ENCODE assay signal across 8 cellular contexts in genomic region chr17:35088647-35088910, GRCh38. TPM values are rescaled to one million over a fixed set of nuclear protein-coding genes. Genes with fewer than 3 reads are reported as not detected.
DNase-seq lines count a peak whose midpoint lies in the region; ATAC-seq lines count a peak whose summit lies in the region.

No MANE protein-coding gene starts in this region.

- DNase-seq in NCI-H345 treated with DMSO at 0.1 percent for 48 hours (lab: John Stamatoyannopoulos, UW; ENCODE audit: unreplicated experiment) (peak; percentile 35), NCI-H345 (lab: John Stamatoyannopoulos, UW) (no peak), NCI-H748 treated with DMSO at 0.1 percent for 48 hours (lab: John Stamatoyannopoulos, UW) (peak; percentile 66), ACHN (no peak)
- no peak for DNase-seq in natural killer cell treated with Interleukin-12 subunit alpha and Interleukin-12 subunit beta and Interleukin-15 and Interleukin-18, amount 100 ng/mL, for 72 hours (ENCODE audit: low spot score)
- no peak for DNase-seq in NK-92 treated with Interleukin-12 subunit alpha and Interleukin-12 subunit beta, amount 100 ng/mL, for 24 hours (lab: John Stamatoyannopoulos, UW)

- no peak for ATAC-seq in natural killer cell treated with Interleukin-12 subunit alpha and Interleukin-12 subunit beta and Interleukin-15 and Interleukin-18, amount 100 ng/mL, for 72 hours
- ATAC-seq in HG03460 (IDR thresholded peaks at IDR 0.05; ENCODE audit: unreplicated experiment), result no peak

- no peaks in the 10 kb centered on the region for H3K36me3 ChIP-seq in ectodermal cell (ENCODE audit: control insufficient read depth, insufficient read depth, low read length)

- H3K9me3 ChIP-seq in ectodermal cell (ENCODE audit: control insufficient read depth, low read length), result no peaks in the 10 kb centered on the region

- H3K4me1 ChIP-seq in ectodermal cell (ENCODE audit: control insufficient read depth, insufficient read depth, low read length), result peaks cover 5% of the 10 kb centered on the region

- H3K27me3 ChIP-seq in ectodermal cell (ENCODE audit: control insufficient read depth, insufficient read depth, low read length, poor library complexity, severe bottlenecking), result peaks cover 24% of the 10 kb centered on the region

- no peaks in the 10 kb centered on the region for H3K36me3 Mint-ChIP-seq in natural killer cell treated with Interleukin-12 subunit alpha and Interleukin-12 subunit beta and Interleukin-15 and Interleukin-18, amount 100 ng/mL, for 72 hours

- no peaks in the 10 kb centered on the region for H3K9me3 Mint-ChIP-seq in natural killer cell treated with Interleukin-12 subunit alpha and Interleukin-12 subunit beta and Interleukin-15 and Interleukin-18, amount 100 ng/mL, for 72 hours

- peaks cover 36 to 51% of the 10 kb centered on the region in 2 donors for H3K4me1 Mint-ChIP-seq in natural killer cell treated with Interleukin-12 subunit alpha and Interleukin-12 subunit beta and Interleukin-15 and Interleukin-18, amount 100 ng/mL, for 72 hours (ENCODE audit: low read depth in 2 of 2)

- no peak overlapping the region for H3K27ac ChIP-seq in ectodermal cell (ENCODE audit: insufficient read depth, low read depth, low read length, poor library complexity, severe bottlenecking)

- in situ Hi-C loops in ACHN (cut with HindIII; ENCODE audit: low pct_ligation_motif_present, low pct_unique_long_range_greater_than_20kb, low sequenced_read_pairs), result no loop called here

- H3K27me3 Mint-ChIP-seq in natural killer cell treated with Interleukin-12 subunit alpha and Interleukin-12 subunit beta and Interleukin-15 and Interleukin-18, amount 100 ng/mL, for 72 hours, result no peaks in the 10 kb centered on the region

- peak overlapping the region; percentile 94 to 97 for H3K27ac Mint-ChIP-seq in natural killer cell treated with Interleukin-12 subunit alpha and Interleukin-12 subunit beta and Interleukin-15 and Interleukin-18, amount 100 ng/mL, for 72 hours

- WGBS in ectodermal cell, 2 experiments, result 0 to 1% methylated on average over 13 of the region's 13 CpGs

- peak overlapping the region; percentile 95 for H3K4me3 Mint-ChIP-seq in natural killer cell treated with Interleukin-12 subunit alpha and Interleukin-12 subunit beta and Interleukin-15 and Interleukin-18, amount 100 ng/mL, for 72 hours

- H3K4me3 ChIP-seq in ectodermal cell (ENCODE audit: insufficient read depth, low read depth, low read length), result peak overlapping the region; percentile 67

RNA-seq across cellular contexts. Expression of gene RFFL, which starts 25.1 kb away (rescaled TPM):
- polyA plus RNA-seq in ectodermal cell (2013, experiment 1 of 4), result 9.4 TPM
- 10.1 TPM for polyA plus RNA-seq in ectodermal cell (2013, experiment 2 of 4)
- 9.2 TPM for polyA plus RNA-seq in ectodermal cell (2013, experiment 3 of 4)
- polyA plus RNA-seq in ectodermal cell (2013, experiment 4 of 4), result 11.2 TPM
- total RNA-seq in natural killer cell treated with Interleukin-12 subunit alpha and Interleukin-12 subunit beta and Interleukin-15 and Interleukin-18, amount 100 ng/mL, for 72 hours, result 10 to 100 TPM; 87.6 to 91.5 TPM

RNA-seq across cellular contexts. Expression of gene RAD51D, which starts 31.1 kb away (rescaled TPM):
- polyA plus RNA-seq in ectodermal cell (2013, experiment 1 of 4), result 13.6 TPM
- 14.4 TPM for polyA plus RNA-seq in ectodermal cell (2013, experiment 2 of 4)
- 10.9 TPM for polyA plus RNA-seq in ectodermal cell (2013, experiment 3 of 4)
- polyA plus RNA-seq in ectodermal cell (2013, experiment 4 of 4), result 10.0 TPM
- total RNA-seq in natural killer cell treated with Interleukin-12 subunit alpha and Interleukin-12 subunit beta and Interleukin-15 and Interleukin-18, amount 100 ng/mL, for 72 hours, result 10 to 100 TPM; 27.8 to 68.3 TPM

RNA-seq across cellular contexts. Expression of gene FNDC8, which starts 32.8 kb away (rescaled TPM):
- polyA plus RNA-seq in ectodermal cell (2013, experiment 1 of 4), result not detected
- 0.14 TPM for polyA plus RNA-seq in ectodermal cell (2013, experiment 2 of 4)
- not detected for polyA plus RNA-seq in ectodermal cell (2013, experiment 3 of 4)
- not detected for polyA plus RNA-seq in ectodermal cell (2013, experiment 4 of 4)
- not detected for total RNA-seq in natural killer cell treated with Interleukin-12 subunit alpha and Interleukin-12 subunit beta and Interleukin-15 and Interleukin-18, amount 100 ng/mL, for 72 hours

RNA-seq across cellular contexts. Expression of gene NLE1, which starts 53.5 kb away (rescaled TPM):
- 23.0 TPM for polyA plus RNA-seq in ectodermal cell (2013, experiment 1 of 4)
- 22.0 TPM for polyA plus RNA-seq in ectodermal cell (2013, experiment 2 of 4)
- polyA plus RNA-seq in ectodermal cell (2013, experiment 3 of 4), result 18.4 TPM
- polyA plus RNA-seq in ectodermal cell (2013, experiment 4 of 4), result 18.8 TPM
- 10 to 100 TPM; 29.2 to 73.1 TPM for total RNA-seq in natural killer cell treated with Interleukin-12 subunit alpha and Interleukin-12 subunit beta and Interleukin-15 and Interleukin-18, amount 100 ng/mL, for 72 hours

RNA-seq across cellular contexts. Expression of gene UNC45B, which starts 59.0 kb away (rescaled TPM):
- polyA plus RNA-seq in ectodermal cell (2013, experiment 1 of 4), result 0.80 TPM
- polyA plus RNA-seq in ectodermal cell (2013, experiment 2 of 4), result 0.59 TPM
- 0.16 TPM for polyA plus RNA-seq in ectodermal cell (2013, experiment 3 of 4)
- polyA plus RNA-seq in ectodermal cell (2013, experiment 4 of 4), result 0.24 TPM
- under 1 TPM in 1 of 2 donors, not detected in 1; 0.14 TPM for total RNA-seq in natural killer cell treated with Interleukin-12 subunit alpha and Interleukin-12 subunit beta and Interleukin-15 and Interleukin-18, amount 100 ng/mL, for 72 hours

Comparison
In these comparisons a context has a peak if more than half of its experiments do, and no peak if none do; other contexts are left out.
1. DNase-seq: peak in NCI-H345 treated with DMSO at 0.1 percent for 48 hours (single experiment) and NCI-H748 treated with DMSO at 0.1 percent for 48 hours (single experiment); none in NCI-H345 (single experiment), natural killer cell treated with Interleukin-12 subunit alpha and Interleukin-12 subunit beta and Interleukin-15 and Interleukin-18, amount 100 ng/mL, for 72 hours (single experiment), NK-92 treated with Interleukin-12 subunit alpha and Interleukin-12 subunit beta, amount 100 ng/mL, for 24 hours (single experiment) and ACHN (single experiment).